ENCODE assay signal across 33 cellular contexts in the genomic region with DNA sequence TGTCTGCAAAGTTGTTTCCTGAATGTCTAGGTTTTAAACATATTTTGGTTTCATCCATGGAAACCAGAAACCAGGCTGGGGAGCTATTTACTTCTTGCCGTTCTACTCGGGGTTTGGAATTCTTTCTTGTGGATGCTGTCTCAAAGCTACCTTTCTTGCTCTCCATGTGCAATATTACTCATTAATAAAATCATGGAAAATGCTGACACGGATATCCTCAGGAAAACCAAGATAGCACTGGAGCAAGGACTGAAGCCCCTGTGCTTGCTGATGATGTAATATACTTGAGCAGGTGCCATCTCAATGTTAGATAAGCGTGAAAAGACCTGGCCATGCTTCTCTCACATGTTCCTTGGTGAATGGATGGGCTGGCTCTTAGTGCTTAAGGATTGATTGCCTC.
"Had no signal": no experiment of that assay in that cellular context is flagged by ENCODE, and none has a peak within 500 bp of the region (broad histone marks: within the 10 kb centered on the region; RNA-seq: fewer than 3 reads in every experiment).

No MANE protein-coding gene starts in this region.

- ATAC-seq: Panc1, Right ventricle myocardium inferior, SK-N-SH treated with all-trans-retinoic acid at 6 μM for 48 hours had no signal

- H2AFZ ChIP-seq: PC-9 had no signal

- H3K4me3 ChIP-seq: PC-9, SJCRH30, SK-N-MC had no signal

- H3K36me3 ChIP-seq: SJCRH30 had no signal

- H3K27ac ChIP-seq: KMS-11, PC-9, RWPE1, SJCRH30, SK-N-MC had no signal

- H3K27me3 ChIP-seq: SJCRH30 had no signal

- FAIRE-seq: RCC 7860 had no signal

- H3K9ac ChIP-seq: KMS-11 had no signal

- DNase-seq: Karpas-422, MM.1S, MV-4-11, NCI-H1092, NCI-H1105 treated with DMSO at 0.1 percent for 48 hours, NCI-H1417, NCI-H1436, NCI-H146, NCI-H1694, NCI-H187, NCI-H1930, NCI-H2029 treated with DMSO at 0.1 percent for 48 hours, NCI-H2081 treated with DMSO at 0.1 percent for 48 hours, NCI-H2107, NCI-H2171, NCI-H226, NCI-H446 treated with DMSO at 0.1 percent for 48 hours, NCI-H510A, NCI-H526, NCI-H69, NCI-H748 treated with DMSO at 0.1 percent for 48 hours, NCI-H82, PC-9, SHP77, SIG-M5, SJCRH30 had no signal

- H3K9me3 ChIP-seq: SJCRH30 had no signal

- H3K4me2 ChIP-seq: KMS-11, PC-9 had no signal
